In the genomic region with DNA sequence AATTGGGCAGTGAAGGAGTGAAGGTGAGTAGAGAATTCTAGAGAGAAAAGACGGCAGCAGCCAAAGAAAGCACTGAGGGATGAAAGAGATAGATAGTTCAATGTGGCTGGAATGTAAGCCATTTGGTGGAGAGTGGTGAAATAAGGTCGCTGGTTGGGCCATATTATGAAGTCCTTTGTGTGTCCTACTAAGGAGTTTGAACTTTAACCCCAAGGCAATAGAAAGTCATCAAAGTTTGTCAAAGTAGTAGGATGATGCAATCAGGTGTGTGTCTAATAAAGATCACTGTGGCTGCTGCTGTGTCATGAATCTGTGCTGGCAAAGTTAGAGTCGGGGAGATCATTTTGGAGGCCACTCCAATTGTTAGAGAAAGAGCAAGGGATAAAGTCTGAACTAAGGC, we compare ENCODE assay signal across 1 cellular context.
TF ChIP-seq lines count a peak whose summit lies in the region.

No MANE protein-coding gene starts in this region.

TF ChIP-seq in K562, 482 proteins besides CTCF, POLR2A, EP300 and RAD21 (continued from another document and continues in another):
- no peak for TF ChIP-seq ZNF445 (CRISPR knock-in tag; IDR thresholded peaks at IDR 0.05; ENCODE audit: low read depth)
- TF ChIP-seq TRIM24 (IDR thresholded peaks at IDR 0.05): peak; percentile 76 to 78; a peak in 2 of 4 replicates
- TF ChIP-seq, protein P1, sequence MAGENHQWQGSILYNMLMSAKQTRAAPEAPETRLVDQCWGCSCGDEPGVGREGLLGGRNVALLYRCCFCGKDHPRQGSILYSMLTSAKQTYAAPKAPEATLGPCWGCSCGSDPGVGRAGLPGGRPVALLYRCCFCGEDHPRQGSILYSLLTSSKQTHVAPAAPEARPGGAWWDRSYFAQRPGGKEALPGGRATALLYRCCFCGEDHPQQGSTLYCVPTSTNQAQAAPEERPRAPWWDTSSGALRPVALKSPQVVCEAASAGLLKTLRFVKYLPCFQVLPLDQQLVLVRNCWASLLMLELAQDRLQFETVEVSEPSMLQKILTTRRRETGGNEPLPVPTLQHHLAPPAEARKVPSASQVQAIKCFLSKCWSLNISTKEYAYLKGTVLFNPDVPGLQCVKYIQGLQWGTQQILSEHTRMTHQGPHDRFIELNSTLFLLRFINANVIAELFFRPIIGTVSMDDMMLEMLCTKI (IDR thresholded peaks at IDR 0.05; ENCODE audit: partially characterized antibody): no peak
- TF ChIP-seq PHF20 (IDR thresholded peaks at IDR 0.05; ENCODE audit: partially characterized antibody): no peak
- TF ChIP-seq ZNF79 (CRISPR knock-in tag; IDR thresholded peaks at IDR 0.05; ENCODE audit: low read depth): no peak
- no peak for TF ChIP-seq RNF2 (IDR thresholded peaks at IDR 0.05)
- TF ChIP-seq, protein P2, sequence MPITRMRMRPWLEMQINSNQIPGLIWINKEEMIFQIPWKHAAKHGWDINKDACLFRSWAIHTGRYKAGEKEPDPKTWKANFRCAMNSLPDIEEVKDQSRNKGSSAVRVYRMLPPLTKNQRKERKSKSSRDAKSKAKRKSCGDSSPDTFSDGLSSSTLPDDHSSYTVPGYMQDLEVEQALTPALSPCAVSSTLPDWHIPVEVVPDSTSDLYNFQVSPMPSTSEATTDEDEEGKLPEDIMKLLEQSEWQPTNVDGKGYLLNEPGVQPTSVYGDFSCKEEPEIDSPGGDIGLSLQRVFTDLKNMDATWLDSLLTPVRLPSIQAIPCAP (CRISPR knock-in tag; IDR thresholded peaks at IDR 0.05; ENCODE audit: borderline replicate concordance): no peak
- TF ChIP-seq, protein P3, sequence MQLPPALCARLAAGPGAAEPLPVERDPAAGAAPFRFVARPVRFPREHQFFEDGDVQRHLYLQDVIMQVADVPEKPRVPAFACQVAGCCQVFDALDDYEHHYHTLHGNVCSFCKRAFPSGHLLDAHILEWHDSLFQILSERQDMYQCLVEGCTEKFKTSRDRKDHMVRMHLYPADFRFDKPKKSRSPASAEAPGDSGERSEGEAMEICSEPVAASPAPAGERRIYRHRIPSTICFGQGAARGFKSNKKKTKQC (CRISPR knock-in tag; IDR thresholded peaks at IDR 0.05): no peak
- TF ChIP-seq NBN (IDR thresholded peaks at IDR 0.05; ENCODE audit: low read depth): 0 out of 2 replicates have a peak, but pooled peaks have one; percentile 67
- TF ChIP-seq, protein P4, sequence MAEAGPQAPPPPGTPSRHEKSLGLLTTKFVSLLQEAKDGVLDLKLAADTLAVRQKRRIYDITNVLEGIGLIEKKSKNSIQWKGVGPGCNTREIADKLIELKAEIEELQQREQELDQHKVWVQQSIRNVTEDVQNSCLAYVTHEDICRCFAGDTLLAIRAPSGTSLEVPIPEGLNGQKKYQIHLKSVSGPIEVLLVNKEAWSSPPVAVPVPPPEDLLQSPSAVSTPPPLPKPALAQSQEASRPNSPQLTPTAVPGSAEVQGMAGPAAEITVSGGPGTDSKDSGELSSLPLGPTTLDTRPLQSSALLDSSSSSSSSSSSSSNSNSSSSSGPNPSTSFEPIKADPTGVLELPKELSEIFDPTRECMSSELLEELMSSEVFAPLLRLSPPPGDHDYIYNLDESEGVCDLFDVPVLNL (CRISPR knock-in tag; IDR thresholded peaks at IDR 0.05; ENCODE audit: low read depth): no peak
- TF ChIP-seq ZBTB1 (CRISPR knock-in tag; IDR thresholded peaks at IDR 0.05; ENCODE audit: borderline replicate concordance, low read depth): no peak
- TF ChIP-seq MAFK (IDR thresholded peaks at IDR 0.05; ENCODE audit: low read length): no peak
- peak; percentile 52; the same call in 1 of the 2 replicates for TF ChIP-seq C11orf30 (IDR thresholded peaks at IDR 0.05; ENCODE audit: low read depth)
- TF ChIP-seq, protein P5, sequence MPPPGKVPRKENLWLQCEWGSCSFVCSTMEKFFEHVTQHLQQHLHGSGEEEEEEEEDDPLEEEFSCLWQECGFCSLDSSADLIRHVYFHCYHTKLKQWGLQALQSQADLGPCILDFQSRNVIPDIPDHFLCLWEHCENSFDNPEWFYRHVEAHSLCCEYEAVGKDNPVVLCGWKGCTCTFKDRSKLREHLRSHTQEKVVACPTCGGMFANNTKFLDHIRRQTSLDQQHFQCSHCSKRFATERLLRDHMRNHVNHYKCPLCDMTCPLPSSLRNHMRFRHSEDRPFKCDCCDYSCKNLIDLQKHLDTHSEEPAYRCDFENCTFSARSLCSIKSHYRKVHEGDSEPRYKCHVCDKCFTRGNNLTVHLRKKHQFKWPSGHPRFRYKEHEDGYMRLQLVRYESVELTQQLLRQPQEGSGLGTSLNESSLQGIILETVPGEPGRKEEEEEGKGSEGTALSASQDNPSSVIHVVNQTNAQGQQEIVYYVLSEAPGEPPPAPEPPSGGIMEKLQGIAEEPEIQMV (tag; conservative IDR thresholded peaks at IDR 0.05; ENCODE audit: low read depth): no peak
- no peak for TF ChIP-seq RUNX1 (IDR thresholded peaks at IDR 0.05; ENCODE audit: low read depth)
- TF ChIP-seq, protein P6, sequence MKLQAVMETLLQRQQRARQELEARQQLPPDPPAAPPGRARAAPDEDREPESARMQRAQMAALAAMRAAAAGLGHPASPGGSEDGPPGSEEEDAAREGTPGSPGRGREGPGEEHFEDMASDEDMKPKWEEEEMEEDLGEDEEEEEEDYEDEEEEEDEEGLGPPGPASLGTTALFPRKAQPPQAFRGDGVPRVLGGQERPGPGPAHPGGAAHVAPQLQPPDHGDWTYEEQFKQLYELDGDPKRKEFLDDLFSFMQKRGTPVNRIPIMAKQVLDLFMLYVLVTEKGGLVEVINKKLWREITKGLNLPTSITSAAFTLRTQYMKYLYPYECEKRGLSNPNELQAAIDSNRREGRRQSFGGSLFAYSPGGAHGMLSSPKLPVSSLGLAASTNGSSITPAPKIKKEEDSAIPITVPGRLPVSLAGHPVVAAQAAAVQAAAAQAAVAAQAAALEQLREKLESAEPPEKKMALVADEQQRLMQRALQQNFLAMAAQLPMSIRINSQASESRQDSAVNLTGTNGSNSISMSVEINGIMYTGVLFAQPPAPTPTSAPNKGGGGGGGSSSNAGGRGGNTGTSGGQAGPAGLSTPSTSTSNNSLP (IDR thresholded peaks at IDR 0.05; ENCODE audit: borderline replicate concordance, low read depth, low read length): no peak
- no peak for TF ChIP-seq ZNF586 (CRISPR knock-in tag; conservative IDR thresholded peaks at IDR 0.05)
- TF ChIP-seq ZZZ3 (IDR thresholded peaks at IDR 0.05): no peak
- TF ChIP-seq CBX3 (IDR thresholded peaks at IDR 0.05; ENCODE audit: borderline replicate concordance in 1 of 2, low read length in 2 of 2): no peak
- no peak for TF ChIP-seq ZNF507 (tag; conservative IDR thresholded peaks at IDR 0.05)
- TF ChIP-seq MAFF (IDR thresholded peaks at IDR 0.05; ENCODE audit: low read length): no peak
- TF ChIP-seq, protein P7, sequence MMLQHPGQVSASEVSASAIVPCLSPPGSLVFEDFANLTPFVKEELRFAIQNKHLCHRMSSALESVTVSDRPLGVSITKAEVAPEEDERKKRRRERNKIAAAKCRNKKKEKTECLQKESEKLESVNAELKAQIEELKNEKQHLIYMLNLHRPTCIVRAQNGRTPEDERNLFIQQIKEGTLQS (IDR thresholded peaks at IDR 0.05): peak; percentile 99
- TF ChIP-seq, protein P7 (CRISPR knock-in tag; conservative IDR thresholded peaks at IDR 0.05): no peak
- TF ChIP-seq, protein P8, sequence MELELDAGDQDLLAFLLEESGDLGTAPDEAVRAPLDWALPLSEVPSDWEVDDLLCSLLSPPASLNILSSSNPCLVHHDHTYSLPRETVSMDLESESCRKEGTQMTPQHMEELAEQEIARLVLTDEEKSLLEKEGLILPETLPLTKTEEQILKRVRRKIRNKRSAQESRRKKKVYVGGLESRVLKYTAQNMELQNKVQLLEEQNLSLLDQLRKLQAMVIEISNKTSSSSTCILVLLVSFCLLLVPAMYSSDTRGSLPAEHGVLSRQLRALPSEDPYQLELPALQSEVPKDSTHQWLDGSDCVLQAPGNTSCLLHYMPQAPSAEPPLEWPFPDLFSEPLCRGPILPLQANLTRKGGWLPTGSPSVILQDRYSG (tag; conservative IDR thresholded peaks at IDR 0.05; ENCODE audit: low read depth): no peak
- no peak for TF ChIP-seq PHTF2 (CRISPR knock-in tag; IDR thresholded peaks at IDR 0.05)
- no peak for TF ChIP-seq ZKSCAN3 (CRISPR knock-in tag; IDR thresholded peaks at IDR 0.05)
- no peak for TF ChIP-seq SRF (CRISPR knock-in tag; IDR thresholded peaks at IDR 0.05)
- TF ChIP-seq CXXC5 (CRISPR knock-in tag; IDR thresholded peaks at IDR 0.05): peak; percentile 33
- no peak for TF ChIP-seq ATF1 (CRISPR knock-in tag; IDR thresholded peaks at IDR 0.05)
- no peak; the same call in 1 of the 2 replicates for TF ChIP-seq ATF1 (tag; IDR thresholded peaks at IDR 0.05)
- no peak for TF ChIP-seq TCF7L2 (IDR thresholded peaks at IDR 0.05; ENCODE audit: low read depth, low read length)
- no peak for TF ChIP-seq HLTF (IDR thresholded peaks at IDR 0.05)
- TF ChIP-seq, protein P9, sequence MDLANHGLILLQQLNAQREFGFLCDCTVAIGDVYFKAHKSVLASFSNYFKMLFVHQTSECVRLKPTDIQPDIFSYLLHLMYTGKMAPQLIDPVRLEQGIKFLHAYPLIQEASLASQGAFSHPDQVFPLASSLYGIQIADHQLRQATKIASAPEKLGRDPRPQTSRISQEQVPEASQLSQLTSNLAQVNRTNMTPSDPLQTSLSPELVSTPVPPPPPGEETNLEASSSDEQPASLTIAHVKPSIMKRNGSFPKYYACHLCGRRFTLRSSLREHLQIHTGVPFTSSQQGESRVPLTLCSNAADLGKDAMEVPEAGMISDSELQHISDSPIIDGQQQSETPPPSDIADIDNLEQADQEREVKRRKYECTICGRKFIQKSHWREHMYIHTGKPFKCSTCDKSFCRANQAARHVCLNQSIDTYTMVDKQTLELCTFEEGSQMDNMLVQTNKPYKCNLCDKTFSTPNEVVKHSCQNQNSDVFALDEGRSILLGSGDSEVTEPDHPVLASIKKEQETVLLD (IDR thresholded peaks at IDR 0.05): no peak
- TF ChIP-seq BHLHE40 (IDR thresholded peaks at IDR 0.05; ENCODE audit: low read length): no peak
- TF ChIP-seq, protein P10, sequence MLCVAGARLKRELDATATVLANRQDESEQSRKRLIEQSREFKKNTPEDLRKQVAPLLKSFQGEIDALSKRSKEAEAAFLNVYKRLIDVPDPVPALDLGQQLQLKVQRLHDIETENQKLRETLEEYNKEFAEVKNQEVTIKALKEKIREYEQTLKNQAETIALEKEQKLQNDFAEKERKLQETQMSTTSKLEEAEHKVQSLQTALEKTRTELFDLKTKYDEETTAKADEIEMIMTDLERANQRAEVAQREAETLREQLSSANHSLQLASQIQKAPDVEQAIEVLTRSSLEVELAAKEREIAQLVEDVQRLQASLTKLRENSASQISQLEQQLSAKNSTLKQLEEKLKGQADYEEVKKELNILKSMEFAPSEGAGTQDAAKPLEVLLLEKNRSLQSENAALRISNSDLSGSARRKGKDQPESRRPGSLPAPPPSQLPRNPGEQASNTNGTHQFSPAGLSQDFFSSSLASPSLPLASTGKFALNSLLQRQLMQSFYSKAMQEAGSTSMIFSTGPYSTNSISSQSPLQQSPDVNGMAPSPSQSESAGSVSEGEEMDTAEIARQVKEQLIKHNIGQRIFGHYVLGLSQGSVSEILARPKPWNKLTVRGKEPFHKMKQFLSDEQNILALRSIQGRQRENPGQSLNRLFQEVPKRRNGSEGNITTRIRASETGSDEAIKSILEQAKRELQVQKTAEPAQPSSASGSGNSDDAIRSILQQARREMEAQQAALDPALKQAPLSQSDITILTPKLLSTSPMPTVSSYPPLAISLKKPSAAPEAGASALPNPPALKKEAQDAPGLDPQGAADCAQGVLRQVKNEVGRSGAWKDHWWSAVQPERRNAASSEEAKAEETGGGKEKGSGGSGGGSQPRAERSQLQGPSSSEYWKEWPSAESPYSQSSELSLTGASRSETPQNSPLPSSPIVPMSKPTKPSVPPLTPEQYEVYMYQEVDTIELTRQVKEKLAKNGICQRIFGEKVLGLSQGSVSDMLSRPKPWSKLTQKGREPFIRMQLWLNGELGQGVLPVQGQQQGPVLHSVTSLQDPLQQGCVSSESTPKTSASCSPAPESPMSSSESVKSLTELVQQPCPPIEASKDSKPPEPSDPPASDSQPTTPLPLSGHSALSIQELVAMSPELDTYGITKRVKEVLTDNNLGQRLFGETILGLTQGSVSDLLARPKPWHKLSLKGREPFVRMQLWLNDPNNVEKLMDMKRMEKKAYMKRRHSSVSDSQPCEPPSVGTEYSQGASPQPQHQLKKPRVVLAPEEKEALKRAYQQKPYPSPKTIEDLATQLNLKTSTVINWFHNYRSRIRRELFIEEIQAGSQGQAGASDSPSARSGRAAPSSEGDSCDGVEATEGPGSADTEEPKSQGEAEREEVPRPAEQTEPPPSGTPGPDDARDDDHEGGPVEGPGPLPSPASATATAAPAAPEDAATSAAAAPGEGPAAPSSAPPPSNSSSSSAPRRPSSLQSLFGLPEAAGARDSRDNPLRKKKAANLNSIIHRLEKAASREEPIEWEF (CRISPR knock-in tag; IDR thresholded peaks at IDR 0.05): no peak
- TF ChIP-seq, protein P11, sequence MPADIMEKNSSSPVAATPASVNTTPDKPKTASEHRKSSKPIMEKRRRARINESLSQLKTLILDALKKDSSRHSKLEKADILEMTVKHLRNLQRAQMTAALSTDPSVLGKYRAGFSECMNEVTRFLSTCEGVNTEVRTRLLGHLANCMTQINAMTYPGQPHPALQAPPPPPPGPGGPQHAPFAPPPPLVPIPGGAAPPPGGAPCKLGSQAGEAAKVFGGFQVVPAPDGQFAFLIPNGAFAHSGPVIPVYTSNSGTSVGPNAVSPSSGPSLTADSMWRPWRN (IDR thresholded peaks at IDR 0.05; ENCODE audit: low read depth): no peak
- no peak for TF ChIP-seq ILK (tag; IDR thresholded peaks at IDR 0.05; ENCODE audit: borderline replicate concordance, low read depth)
- no peak for TF ChIP-seq ZKSCAN1 (IDR thresholded peaks at IDR 0.05; ENCODE audit: low read depth, low read length)
- no peak for TF ChIP-seq PPARD (CRISPR knock-in tag; IDR thresholded peaks at IDR 0.05)
- TF ChIP-seq POU5F1 (IDR thresholded peaks at IDR 0.05; ENCODE audit: borderline replicate concordance, low read depth, low read length, partially characterized antibody): no peak
